Comparison of ENCODE assay signal across 1 cellular context in genomic region chr13:79917628-79918027, GRCh38.
TF ChIP-seq lines count a peak whose summit lies in the region.

No MANE protein-coding gene starts in this region.

TF ChIP-seq in GM23338, 12 proteins besides CTCF, POLR2A, EP300 and RAD21 (continued from another document):
- TF ChIP-seq, protein P1, sequence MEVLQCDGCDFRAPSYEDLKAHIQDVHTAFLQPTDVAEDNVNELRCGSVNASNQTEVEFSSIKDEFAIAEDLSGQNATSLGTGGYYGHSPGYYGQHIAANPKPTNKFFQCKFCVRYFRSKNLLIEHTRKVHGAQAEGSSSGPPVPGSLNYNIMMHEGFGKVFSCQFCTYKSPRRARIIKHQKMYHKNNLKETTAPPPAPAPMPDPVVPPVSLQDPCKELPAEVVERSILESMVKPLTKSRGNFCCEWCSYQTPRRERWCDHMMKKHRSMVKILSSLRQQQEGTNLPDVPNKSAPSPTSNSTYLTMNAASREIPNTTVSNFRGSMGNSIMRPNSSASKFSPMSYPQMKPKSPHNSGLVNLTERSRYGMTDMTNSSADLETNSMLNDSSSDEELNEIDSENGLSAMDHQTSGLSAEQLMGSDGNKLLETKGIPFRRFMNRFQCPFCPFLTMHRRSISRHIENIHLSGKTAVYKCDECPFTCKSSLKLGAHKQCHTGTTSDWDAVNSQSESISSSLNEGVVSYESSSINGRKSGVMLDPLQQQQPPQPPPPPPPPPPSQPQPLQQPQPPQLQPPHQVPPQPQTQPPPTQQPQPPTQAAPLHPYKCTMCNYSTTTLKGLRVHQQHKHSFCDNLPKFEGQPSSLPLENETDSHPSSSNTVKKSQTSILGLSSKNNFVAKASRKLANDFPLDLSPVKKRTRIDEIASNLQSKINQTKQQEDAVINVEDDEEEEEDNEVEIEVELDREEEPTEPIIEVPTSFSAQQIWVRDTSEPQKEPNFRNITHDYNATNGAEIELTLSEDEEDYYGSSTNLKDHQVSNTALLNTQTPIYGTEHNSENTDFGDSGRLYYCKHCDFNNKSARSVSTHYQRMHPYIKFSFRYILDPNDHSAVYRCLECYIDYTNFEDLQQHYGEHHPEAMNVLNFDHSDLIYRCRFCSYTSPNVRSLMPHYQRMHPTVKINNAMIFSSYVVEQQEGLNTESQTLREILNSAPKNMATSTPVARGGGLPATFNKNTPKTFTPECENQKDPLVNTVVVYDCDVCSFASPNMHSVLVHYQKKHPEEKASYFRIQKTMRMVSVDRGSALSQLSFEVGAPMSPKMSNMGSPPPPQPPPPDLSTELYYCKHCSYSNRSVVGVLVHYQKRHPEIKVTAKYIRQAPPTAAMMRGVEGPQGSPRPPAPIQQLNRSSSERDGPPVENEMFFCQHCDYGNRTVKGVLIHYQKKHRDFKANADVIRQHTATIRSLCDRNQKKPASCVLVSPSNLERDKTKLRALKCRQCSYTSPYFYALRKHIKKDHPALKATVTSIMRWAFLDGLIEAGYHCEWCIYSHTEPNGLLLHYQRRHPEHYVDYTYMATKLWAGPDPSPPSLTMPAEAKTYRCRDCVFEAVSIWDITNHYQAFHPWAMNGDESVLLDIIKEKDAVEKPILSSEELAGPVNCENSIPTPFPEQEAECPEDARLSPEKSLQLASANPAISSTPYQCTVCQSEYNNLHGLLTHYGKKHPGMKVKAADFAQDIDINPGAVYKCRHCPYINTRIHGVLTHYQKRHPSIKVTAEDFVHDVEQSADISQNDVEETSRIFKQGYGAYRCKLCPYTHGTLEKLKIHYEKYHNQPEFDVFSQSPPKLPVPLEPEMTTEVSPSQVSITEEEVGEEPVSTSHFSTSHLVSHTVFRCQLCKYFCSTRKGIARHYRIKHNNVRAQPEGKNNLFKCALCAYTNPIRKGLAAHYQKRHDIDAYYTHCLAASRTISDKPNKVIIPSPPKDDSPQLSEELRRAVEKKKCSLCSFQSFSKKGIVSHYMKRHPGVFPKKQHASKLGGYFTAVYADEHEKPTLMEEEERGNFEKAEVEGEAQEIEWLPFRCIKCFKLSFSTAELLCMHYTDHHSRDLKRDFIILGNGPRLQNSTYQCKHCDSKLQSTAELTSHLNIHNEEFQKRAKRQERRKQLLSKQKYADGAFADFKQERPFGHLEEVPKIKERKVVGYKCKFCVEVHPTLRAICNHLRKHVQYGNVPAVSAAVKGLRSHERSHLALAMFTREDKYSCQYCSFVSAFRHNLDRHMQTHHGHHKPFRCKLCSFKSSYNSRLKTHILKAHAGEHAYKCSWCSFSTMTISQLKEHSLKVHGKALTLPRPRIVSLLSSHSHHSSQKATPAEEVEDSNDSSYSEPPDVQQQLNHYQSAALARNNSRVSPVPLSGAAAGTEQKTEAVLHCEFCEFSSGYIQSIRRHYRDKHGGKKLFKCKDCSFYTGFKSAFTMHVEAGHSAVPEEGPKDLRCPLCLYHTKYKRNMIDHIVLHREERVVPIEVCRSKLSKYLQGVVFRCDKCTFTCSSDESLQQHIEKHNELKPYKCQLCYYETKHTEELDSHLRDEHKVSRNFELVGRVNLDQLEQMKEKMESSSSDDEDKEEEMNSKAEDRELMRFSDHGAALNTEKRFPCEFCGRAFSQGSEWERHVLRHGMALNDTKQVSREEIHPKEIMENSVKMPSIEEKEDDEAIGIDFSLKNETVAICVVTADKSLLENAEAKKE (CRISPR knock-in tag; IDR thresholded peaks at IDR 0.05) = no peak
- TF ChIP-seq EZH2phosphoT487 (IDR thresholded peaks at IDR 0.05; ENCODE audit: unreplicated experiment) = no peak
- TF ChIP-seq ZNF114 (CRISPR knock-in tag; IDR thresholded peaks at IDR 0.05) = no peak
- TF ChIP-seq JUNB (IDR thresholded peaks at IDR 0.05; ENCODE audit: unreplicated experiment) = no peak
- no peak for TF ChIP-seq POLR2AphosphoS5 (IDR thresholded peaks at IDR 0.05; ENCODE audit: low read depth)
- TF ChIP-seq ZNF331 (CRISPR knock-in tag; IDR thresholded peaks at IDR 0.05; ENCODE audit: low read depth) = no peak
- no peak for TF ChIP-seq REST (IDR thresholded peaks at IDR 0.05; ENCODE audit: unreplicated experiment)
- no peak for TF ChIP-seq EZH2 (IDR thresholded peaks at IDR 0.05; ENCODE audit: low read depth, unreplicated experiment)
TF ChIP-seq in GM23338: peak in this region for 0.
